In genomic region chr17:75077490-75078096, GRCh38 we compare ENCODE assay signal across 6 cellular contexts. TPM values are rescaled to one million over a fixed set of nuclear protein-coding genes. Genes with fewer than 3 reads are reported as not detected.
DNase-seq lines count a peak whose midpoint lies in the region; TF ChIP-seq lines count a peak whose summit lies in the region.

No MANE protein-coding gene starts in this region.

- H3K4me3 ChIP-seq in Caco-2 (ENCODE audit: low read depth, low read length): peak overlapping the region; percentile 54

- peak; percentile 77 to 79 for DNase-seq in Caco-2
- DNase-seq in LoVo (ENCODE audit: low spot score): peak; percentile 60
- DNase-seq in amygdala (lab: John Stamatoyannopoulos, UW): peak in 32 of 56 donors; percentile 11 to 65 (median 36)
- peak; percentile 67 for DNase-seq in mucosa of gallbladder (ENCODE audit: low spot score)
- DNase-seq in cortex of kidney (lab: John Stamatoyannopoulos, UW): no peak
- DNase-seq in type B pancreatic cell (ENCODE audit: extremely low spot score, unreplicated experiment): no peak

- no peaks in the 10 kb centered on the region for H3K9me3 ChIP-seq in Caco-2

- H3K27ac Mint-ChIP-seq in Caco-2 (ENCODE audit: unreplicated experiment) (peak overlapping the region; percentile 93), type B pancreatic cell (no peak overlapping the region)

- H3K4me3 Mint-ChIP-seq in Caco-2 (ENCODE audit: unreplicated experiment) (peak overlapping the region; percentile 95), type B pancreatic cell (no peak overlapping the region)

- H3K4me1 Mint-ChIP-seq in Caco-2 (ENCODE audit: low read depth, unreplicated experiment) (peaks cover 21% of the 10 kb centered on the region), type B pancreatic cell (ENCODE audit: unreplicated experiment) (peaks cover 8% of the 10 kb centered on the region)

- H3K4me1 ChIP-seq in Caco-2: peaks cover 32% of the 10 kb centered on the region

- CTCF ChIA-PET in Caco-2 (lab: Charles Lee): interaction anchor here (0.6 to 1.7 kb wide), 13 partner anchors 10 to 117 kb away, joined by 3 to 10 read pairs (median 5); partner anchors contain the start of genes ARMC7 and SLC16A5

- BruUV-seq in Caco-2 (replicated peaks; lab: Mats Ljungman, UMichigan): no TSS peak

- intact Hi-C loops in Caco-2 (cut with micrococcal nuclease; ENCODE audit: unreplicated experiment): loop anchor here (1.0 to 2.0 kb wide), 4 partner anchors 10 to 43 kb away; partner anchors contain the start of gene SLC16A5

- no peaks in the 10 kb centered on the region for H3K36me3 ChIP-seq in Caco-2 (ENCODE audit: control insufficient read depth, insufficient read depth, low read length)

- H3K27me3 ChIP-seq in Caco-2 (replicated peaks; ENCODE audit: control insufficient read depth, insufficient read depth, low read length): no peaks in the 10 kb centered on the region

- peaks cover 11% of the 10 kb centered on the region for H3K36me3 Mint-ChIP-seq in Caco-2 (ENCODE audit: insufficient read depth, unreplicated experiment)
- H3K36me3 Mint-ChIP-seq in type B pancreatic cell: no peaks in the 10 kb centered on the region

- H3K9me3 Mint-ChIP-seq in Caco-2 (ENCODE audit: unreplicated experiment): no peaks in the 10 kb centered on the region
- H3K9me3 Mint-ChIP-seq in type B pancreatic cell: no peaks in the 10 kb centered on the region

- TF ChIP-seq CTCF in Caco-2 (IDR thresholded peaks at IDR 0.05; ENCODE audit: insufficient read depth in 1 of 2, low read depth in 1 of 2, low read length in 1 of 2, severe bottlenecking in 1 of 2, unreplicated experiment in 1 of 2) (peak in 1 of 2 experiments; percentile 55), type B pancreatic cell (conservative IDR thresholded peaks at IDR 0.05) (no peak)

- H3K27me3 Mint-ChIP-seq in Caco-2 (ENCODE audit: insufficient read depth, unreplicated experiment): no peaks in the 10 kb centered on the region
- no peaks in the 10 kb centered on the region for H3K27me3 Mint-ChIP-seq in type B pancreatic cell

- POLR2A ChIA-PET in Caco-2 (lab: Charles Lee): interaction anchor here (0.6 to 2.2 kb wide), 14 partner anchors 10 to 77 kb away, joined by 3 to 45 read pairs (median 4); partner anchors contain the start of genes ARMC7, ATP5PD, JPT1 and KCTD2

RNA-seq across cellular contexts. Expression of gene SLC16A5, which starts 10.2 kb away (rescaled TPM):
- 27.7 and 33.8 TPM in 2 replicates for total RNA-seq in Caco-2 (2022)
- 19.9 TPM for total RNA-seq in mucosa of gallbladder
- 16.4 and 42.0 TPM in 2 replicates for total RNA-seq in type B pancreatic cell (ENCODE audit: low replicate concordance)

RNA-seq across cellular contexts. Expression of gene KCTD2, which starts 30.6 kb away (rescaled TPM):
- total RNA-seq in Caco-2 (2022) (27.9 and 28.8 TPM in 2 replicates), mucosa of gallbladder (28.3 TPM), type B pancreatic cell (ENCODE audit: low replicate concordance) (22.3 and 26.1 TPM in 2 replicates)

RNA-seq across cellular contexts. Expression of gene ATP5PD, which starts 30.8 kb away (rescaled TPM):
- total RNA-seq in Caco-2 (2022): 316 and 326 TPM in 2 replicates
- total RNA-seq in mucosa of gallbladder: 226 TPM
- total RNA-seq in type B pancreatic cell (ENCODE audit: low replicate concordance): 239 and 287 TPM in 2 replicates

RNA-seq across cellular contexts. Expression of gene ARMC7, which starts 32.2 kb away (rescaled TPM):
- total RNA-seq in Caco-2 (2022) (23.6 and 26.0 TPM in 2 replicates), mucosa of gallbladder (20.2 TPM), type B pancreatic cell (ENCODE audit: low replicate concordance) (14.0 and 19.7 TPM in 2 replicates)

RNA-seq across cellular contexts. Expression of gene NT5C, which starts 53.9 kb away (rescaled TPM):
- total RNA-seq in Caco-2 (2022): 59.3 and 68.4 TPM in 2 replicates
- 50.0 TPM for total RNA-seq in mucosa of gallbladder
- total RNA-seq in type B pancreatic cell (ENCODE audit: low replicate concordance): 33.6 and 40.7 TPM in 2 replicates

Comparison
In these comparisons a context has a peak if more than half of its experiments do, and no peak if none do; other contexts are left out.
1. DNase-seq: peak in Caco-2 (2 of 2), LoVo (single experiment), amygdala (32 of 56) and mucosa of gallbladder (single experiment); none in cortex of kidney (single experiment) and type B pancreatic cell (single experiment).